In the genomic region with DNA sequence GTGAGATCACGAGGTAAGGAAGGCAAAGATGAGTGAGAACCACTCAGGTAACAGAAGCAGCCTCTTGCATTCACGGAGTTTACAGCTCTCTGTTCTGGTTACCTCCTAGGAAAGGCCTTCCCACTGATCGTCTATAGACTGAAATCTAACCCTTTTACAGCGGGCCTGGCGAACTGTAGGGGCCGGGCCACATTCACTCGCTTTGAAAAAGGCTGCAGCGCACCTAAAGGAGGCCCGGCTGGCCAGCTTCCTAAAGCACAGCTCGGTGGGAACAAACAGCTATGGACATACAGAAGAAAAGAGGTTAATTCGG, we compare ENCODE assay signal across 8 cellular contexts. TPM values are rescaled to one million over a fixed set of nuclear protein-coding genes. Genes with fewer than 3 reads are reported as not detected.
A peak's percentile ranks its signal among the peaks of the same experiment; 100 is the strongest.
DNase-seq lines count a peak whose midpoint lies in the region; ATAC-seq and TF ChIP-seq lines count a peak whose summit lies in the region.

No MANE protein-coding gene starts in this region.

- peaks cover 8 to 26% (median 23%) of the 10 kb centered on the region in 4 donors for H3K4me1 ChIP-seq in liver (ENCODE audit: control insufficient read depth in 4 of 4, insufficient read depth in 4 of 4, low read length in 3 of 4)
- H3K4me1 ChIP-seq in transverse colon: peaks cover 9 to 41% (median 32%) of the 10 kb centered on the region in 4 donors

- H3K27me3 Mint-ChIP-seq in brain: peaks cover 18% of the 10 kb centered on the region

- TF ChIP-seq CTCF in brain (conservative IDR thresholded peaks at IDR 0.05) (no peak), liver (IDR thresholded peaks at IDR 0.05; ENCODE audit: low read depth, low read length, missing input control) (no peak), transverse colon (IDR thresholded peaks at IDR 0.05) (no peak)

- in situ Hi-C loops in Caki2 (cut with HindIII; ENCODE audit: low pct_unique_long_range_greater_than_20kb, low sequenced_read_pairs) (no loop called here), transverse colon (cut with MboI; ENCODE audit: low pct_ligation_motif_present in 1 of 4, low pct_unique_long_range_greater_than_20kb in 1 of 4, low sequenced_read_pairs in 3 of 4) (no loop called here)

- no peak for TF ChIP-seq POLR2A in transverse colon (IDR thresholded peaks at IDR 0.05)

- H3K27ac Mint-ChIP-seq in brain: peak overlapping the region; percentile 97 to 99 (median 99)

- H3K36me3 Mint-ChIP-seq in brain: peaks cover 71% of the 10 kb centered on the region

- WGBS in liver: 3% methylated on average over 11 of the region's 11 CpGs
- 1 to 20% methylated on average over 1 to 11 of the region's 11 CpGs for WGBS in transverse colon (ENCODE audit: low coverage in 1 of 2), 2 donors

- H3K9me3 Mint-ChIP-seq in brain: no peaks in the 10 kb centered on the region

- H3K36me3 ChIP-seq in liver (ENCODE audit: control insufficient read depth in 4 of 4, insufficient read depth in 3 of 4, low read depth in 1 of 4, low read length in 3 of 4) (peaks cover 12 to 32% (median 25%) of the 10 kb centered on the region in 4 donors), transverse colon (peaks cover 0 to 19% (median 9%) of the 10 kb centered on the region in 4 donors)

- no peak for TF ChIP-seq RAD21 in liver (IDR thresholded peaks at IDR 0.05)

- peaks cover 70% of the 10 kb centered on the region for H3K4me1 Mint-ChIP-seq in brain

- intact Hi-C loops in transverse colon (cut with DNase I; ENCODE audit: low total_unique reads): no loop called here

- H3K27me3 ChIP-seq in liver (ENCODE audit: control insufficient read depth in 4 of 4, insufficient read depth in 4 of 4, low read length in 3 of 4): no peaks in the 10 kb centered on the region
- H3K27me3 ChIP-seq in transverse colon: no peaks in the 10 kb centered on the region

- peak overlapping the region; percentile 96 to 100 (median 99) for H3K4me3 Mint-ChIP-seq in brain

- no peak for TF ChIP-seq EP300 in transverse colon (IDR thresholded peaks at IDR 0.05; ENCODE audit: low read depth)

- H3K9ac ChIP-seq in liver (ENCODE audit: low read depth in 1 of 2, low read length in 2 of 2): peak overlapping the region; percentile 85 to 92

- H3K9me3 ChIP-seq in liver (ENCODE audit: control insufficient read depth in 4 of 4, low read length in 3 of 4) (no peaks in the 10 kb centered on the region), transverse colon (no peaks in the 10 kb centered on the region)

- H3K27ac ChIP-seq in liver (ENCODE audit: low read depth in 1 of 2, low read length in 2 of 2) (peak overlapping the region; percentile 65 to 73), transverse colon (peak overlapping the region; percentile 90 to 97 (median 93))

- peak overlapping the region; percentile 97 for H3K4me3 ChIP-seq in Jurkat, Clone E6-1 (ENCODE audit: low read length)
- H3K4me3 ChIP-seq in liver (ENCODE audit: low read depth in 1 of 3, low read length in 3 of 3) (peak overlapping the region; percentile 80 to 91 (median 87)), transverse colon (peak overlapping the region; percentile 72 to 99 (median 88))

- no peak for ATAC-seq in GM21723 (IDR thresholded peaks at IDR 0.05; ENCODE audit: unreplicated experiment)

- DNase-seq in Caki2 (ENCODE audit: low read depth) (peak; percentile 16), transverse colon (peak; percentile 25), pons (ENCODE audit: low spot score) (no peak), DMS114 treated with DMSO at 0.1 percent for 48 hours (lab: John Stamatoyannopoulos, UW; ENCODE audit: unreplicated experiment) (no peak)
- DNase-seq in Jurkat, Clone E6-1 (ENCODE audit: low read depth, low spot score): no peak

TF ChIP-seq in liver, 16 proteins besides CTCF, POLR2A, EP300 and RAD21:
- TF ChIP-seq JUND (IDR thresholded peaks at IDR 0.05) (no peak), RXRA (IDR thresholded peaks at IDR 0.05) (no peak), HNF4A (conservative IDR thresholded peaks at IDR 0.05) (no peak), TAF1 (conservative IDR thresholded peaks at IDR 0.05) (no peak), EGR1 (IDR thresholded peaks at IDR 0.05; ENCODE audit: low read depth in 2 of 2) (no peak), GABPA (IDR thresholded peaks at IDR 0.05 in 1 of 2, conservative IDR thresholded peaks at IDR 0.05 in 1 of 2) (no peak), YY1 (IDR thresholded peaks at IDR 0.05) (no peak)
- TF ChIP-seq, protein P1, sequence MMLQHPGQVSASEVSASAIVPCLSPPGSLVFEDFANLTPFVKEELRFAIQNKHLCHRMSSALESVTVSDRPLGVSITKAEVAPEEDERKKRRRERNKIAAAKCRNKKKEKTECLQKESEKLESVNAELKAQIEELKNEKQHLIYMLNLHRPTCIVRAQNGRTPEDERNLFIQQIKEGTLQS (IDR thresholded peaks at IDR 0.05): no peak
- TF ChIP-seq, protein P2, sequence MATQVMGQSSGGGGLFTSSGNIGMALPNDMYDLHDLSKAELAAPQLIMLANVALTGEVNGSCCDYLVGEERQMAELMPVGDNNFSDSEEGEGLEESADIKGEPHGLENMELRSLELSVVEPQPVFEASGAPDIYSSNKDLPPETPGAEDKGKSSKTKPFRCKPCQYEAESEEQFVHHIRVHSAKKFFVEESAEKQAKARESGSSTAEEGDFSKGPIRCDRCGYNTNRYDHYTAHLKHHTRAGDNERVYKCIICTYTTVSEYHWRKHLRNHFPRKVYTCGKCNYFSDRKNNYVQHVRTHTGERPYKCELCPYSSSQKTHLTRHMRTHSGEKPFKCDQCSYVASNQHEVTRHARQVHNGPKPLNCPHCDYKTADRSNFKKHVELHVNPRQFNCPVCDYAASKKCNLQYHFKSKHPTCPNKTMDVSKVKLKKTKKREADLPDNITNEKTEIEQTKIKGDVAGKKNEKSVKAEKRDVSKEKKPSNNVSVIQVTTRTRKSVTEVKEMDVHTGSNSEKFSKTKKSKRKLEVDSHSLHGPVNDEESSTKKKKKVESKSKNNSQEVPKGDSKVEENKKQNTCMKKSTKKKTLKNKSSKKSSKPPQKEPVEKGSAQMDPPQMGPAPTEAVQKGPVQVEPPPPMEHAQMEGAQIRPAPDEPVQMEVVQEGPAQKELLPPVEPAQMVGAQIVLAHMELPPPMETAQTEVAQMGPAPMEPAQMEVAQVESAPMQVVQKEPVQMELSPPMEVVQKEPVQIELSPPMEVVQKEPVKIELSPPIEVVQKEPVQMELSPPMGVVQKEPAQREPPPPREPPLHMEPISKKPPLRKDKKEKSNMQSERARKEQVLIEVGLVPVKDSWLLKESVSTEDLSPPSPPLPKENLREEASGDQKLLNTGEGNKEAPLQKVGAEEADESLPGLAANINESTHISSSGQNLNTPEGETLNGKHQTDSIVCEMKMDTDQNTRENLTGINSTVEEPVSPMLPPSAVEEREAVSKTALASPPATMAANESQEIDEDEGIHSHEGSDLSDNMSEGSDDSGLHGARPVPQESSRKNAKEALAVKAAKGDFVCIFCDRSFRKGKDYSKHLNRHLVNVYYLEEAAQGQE (IDR thresholded peaks at IDR 0.05): no peak
- TF ChIP-seq, protein P3, sequence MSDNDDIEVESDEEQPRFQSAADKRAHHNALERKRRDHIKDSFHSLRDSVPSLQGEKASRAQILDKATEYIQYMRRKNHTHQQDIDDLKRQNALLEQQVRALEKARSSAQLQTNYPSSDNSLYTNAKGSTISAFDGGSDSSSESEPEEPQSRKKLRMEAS (IDR thresholded peaks at IDR 0.05): no peak

RNA-seq across cellular contexts. Expression of a gene that starts 0.6 kb away (rescaled TPM):
- 242 and 351 TPM in 2 replicates for total RNA-seq in Caki2 (2014; rRNA removed; shearing (Covaris generic); ENCODE audit: low replicate concordance)
- 673 TPM for polyA plus RNA-seq in Jurkat, Clone E6-1 (2012; ENCODE audit: insufficient read depth, insufficient read length)
- 383 TPM for polyA plus RNA-seq in brain (ENCODE audit: insufficient read depth, low read depth, low replicate concordance)
- total RNA-seq in liver: 100 to 1,000 TPM in 1 of 2 donors, 10 to 100 TPM in 1; 74.7 to 190 TPM
- polyA plus RNA-seq in liver: 100 to 1,000 TPM; 306 to 632 TPM
- total RNA-seq in transverse colon: 100 to 1,000 TPM in 3 of 4 donors, 10 to 100 TPM in 1; 13.7 to 415 (median 216) TPM

RNA-seq across cellular contexts. Expression of a gene that starts 0.7 kb away (rescaled TPM):
- 17.3 and 33.0 TPM in 2 replicates for total RNA-seq in Caki2 (2014; rRNA removed; shearing (Covaris generic); ENCODE audit: low replicate concordance)
- polyA plus RNA-seq in Jurkat, Clone E6-1 (2012; ENCODE audit: insufficient read depth, insufficient read length): 28.4 TPM
- polyA plus RNA-seq in brain (ENCODE audit: insufficient read depth, low read depth, low replicate concordance) (18.0 TPM), liver (1 to 10 TPM; 8.3 to 8.5 TPM)
- total RNA-seq in liver (10 to 100 TPM; 11.1 to 20.9 TPM), transverse colon (10 to 100 TPM; 10.1 to 20.0 (median 13.3) TPM)

RNA-seq across cellular contexts. Expression of a gene that starts 27.9 kb away (rescaled TPM):
- 2.3 and 3.6 TPM in 2 replicates for total RNA-seq in Caki2 (2014; rRNA removed; shearing (Covaris generic); ENCODE audit: low replicate concordance)
- 12.9 TPM for polyA plus RNA-seq in Jurkat, Clone E6-1 (2012; ENCODE audit: insufficient read depth, insufficient read length)
- 4.3 TPM for polyA plus RNA-seq in brain (ENCODE audit: insufficient read depth, low read depth, low replicate concordance)
- total RNA-seq in liver: 1 to 10 TPM; 3.7 to 5.6 TPM
- 1 to 10 TPM in 1 of 2 donors, under 1 TPM in 1; 0.90 to 1.4 TPM for polyA plus RNA-seq in liver
- total RNA-seq in transverse colon: 10 to 100 TPM in 1 of 4 donors, 1 to 10 TPM in 2, under 1 TPM in 1; 1.00 to 22.8 (median 5.9) TPM

RNA-seq across cellular contexts. Expression of a gene that starts 44.8 kb away (rescaled TPM):
- total RNA-seq in Caki2 (2014; rRNA removed; shearing (Covaris generic); ENCODE audit: low replicate concordance): 11.2 and 13.8 TPM in 2 replicates
- polyA plus RNA-seq in Jurkat, Clone E6-1 (2012; ENCODE audit: insufficient read depth, insufficient read length): 13.2 TPM
- 3.0 TPM for polyA plus RNA-seq in brain (ENCODE audit: insufficient read depth, low read depth, low replicate concordance)
- 1 to 10 TPM; 6.0 to 6.4 TPM for total RNA-seq in liver
- polyA plus RNA-seq in liver: 1 to 10 TPM; 5.3 to 8.0 TPM
- total RNA-seq in transverse colon: 10 to 100 TPM in 3 of 4 donors, 1 to 10 TPM in 1; 5.9 to 44.5 (median 21.6) TPM

RNA-seq across cellular contexts. Expression of a gene that starts 56.5 kb away (rescaled TPM):
- 0.55 and 2.9 TPM in 2 replicates for total RNA-seq in Caki2 (2014; rRNA removed; shearing (Covaris generic); ENCODE audit: low replicate concordance)
- 1.1 TPM for polyA plus RNA-seq in Jurkat, Clone E6-1 (2012; ENCODE audit: insufficient read depth, insufficient read length)
- 29.1 TPM for polyA plus RNA-seq in brain (ENCODE audit: insufficient read depth, low read depth, low replicate concordance)
- 1 to 10 TPM; 1.6 to 3.7 TPM for total RNA-seq in liver
- polyA plus RNA-seq in liver: 1 to 10 TPM; 2.7 to 5.0 TPM
- 10 to 100 TPM in 3 of 4 donors, 1 to 10 TPM in 1; 3.2 to 21.1 (median 15.7) TPM for total RNA-seq in transverse colon

Comparison
In these comparisons a context has a peak if more than half of its experiments do, and no peak if none do; other contexts are left out.
1. DNase-seq: peak in Caki2 (single experiment) and transverse colon (single experiment); none in Jurkat, Clone E6-1 (single experiment), pons (single experiment) and DMS114 treated with DMSO at 0.1 percent for 48 hours (single experiment).
2. Peak in every context shown above with its lines, with median percentiles within 50 percentile points of each other: H3K4me3 ChIP-seq.